8 cellular contexts compared by ENCODE assay signal in the genomic region with DNA sequence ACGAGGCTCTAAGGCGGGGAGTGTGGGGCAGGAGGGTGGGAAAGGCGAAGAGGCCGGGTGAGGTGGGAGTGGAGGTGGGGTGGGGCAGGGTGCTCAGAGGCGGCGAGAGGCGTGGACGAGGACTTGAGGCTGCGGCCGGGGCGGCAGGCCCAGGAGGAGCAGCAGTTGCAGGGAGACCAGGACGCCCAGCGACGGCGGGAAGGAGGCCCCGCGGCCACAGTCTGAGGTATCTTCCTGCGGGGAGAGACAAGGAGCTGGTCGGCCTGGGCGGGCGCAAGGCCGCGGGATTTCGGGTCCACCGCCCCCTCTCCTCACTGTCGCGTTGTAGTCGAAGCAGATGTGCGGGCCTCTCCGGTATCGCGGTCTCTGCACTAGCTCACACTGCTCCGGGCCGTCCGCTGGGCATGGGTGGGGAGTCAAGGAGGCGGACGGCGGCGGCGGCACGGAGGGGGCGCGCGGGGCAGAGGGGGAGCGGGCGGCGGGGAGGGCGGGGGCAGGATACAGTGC. TPM values are rescaled to one million over a fixed set of nuclear protein-coding genes. Genes with fewer than 3 reads are reported as not detected.
A peak's percentile ranks its signal among the peaks of the same experiment; 100 is the strongest.
DNase-seq lines count a peak whose midpoint lies in the region; ATAC-seq and TF ChIP-seq lines count a peak whose summit lies in the region.

No MANE protein-coding gene starts in this region.

- H3K4me3 ChIP-seq in thyroid gland (replicated peaks in 1 of 3): peak overlapping the region in 1 of 3 donors; percentile 55

- H3K4me1 ChIP-seq in thyroid gland: peaks cover 14 to 15% of the 10 kb centered on the region in 2 donors

- H3K36me3 ChIP-seq in thyroid gland: no peaks in the 10 kb centered on the region

- peak overlapping the region in 1 of 3 donors; percentile 68 for H3K27ac ChIP-seq in thyroid gland

- no peak for DNase-seq in activated CD4-positive, CD25-positive, alpha-beta regulatory T cell (lab: John Stamatoyannopoulos, UW)
- DNase-seq in amniotic epithelial cell (ENCODE audit: low read depth): peak; percentile 27
- peak in 1 of 2 donors; percentile 63 for DNase-seq in left colon
- peak; percentile 26 to 44 for DNase-seq in thyroid gland
- no peak for DNase-seq in NCI-H1105 (lab: John Stamatoyannopoulos, UW)
- DNase-seq in GM19238 (ENCODE audit: insufficient read length, low spot score): no peak

- 22 to 25% methylated on average over 14 to 17 of the region's 48 CpGs for WGBS in thyroid gland, 2 donors

- H3K9me3 ChIP-seq in thyroid gland: no peaks in the 10 kb centered on the region

- peak; percentile 5 to 18 for ATAC-seq in activated CD4-positive, CD25-positive, alpha-beta regulatory T cell treated with anti-CD3 and anti-CD28 coated beads, Interleukin-2, amount 50 U/mL, for 24 hours
- ATAC-seq in left colon (peak; percentile 35), HG03097 (IDR thresholded peaks at IDR 0.05; ENCODE audit: low FRiP score, unreplicated experiment) (no peak)

- TF ChIP-seq CTCF in thyroid gland (IDR thresholded peaks at IDR 0.05): no peak

- no peaks in the 10 kb centered on the region for H3K27me3 ChIP-seq in thyroid gland

- TF ChIP-seq POLR2A in thyroid gland (IDR thresholded peaks at IDR 0.05): no peak

- intact Hi-C loops in left colon (cut with DNase I, micrococcal nuclease): loop anchor here in 1 of 2 donors (10.0 kb wide), 1 partner anchor 170 kb away; no protein-coding TSS in a partner anchor
- intact Hi-C loops in thyroid gland (cut with DNase I): no loop called here

RNA-seq across cellular contexts. Expression of a gene that starts 5.3 kb away (rescaled TPM):
- total RNA-seq in left colon: 10 to 100 TPM; 44.6 to 48.3 TPM
- total RNA-seq in thyroid gland: 100 to 1,000 TPM in 1 of 4 donors, 10 to 100 TPM in 3; 70.0 to 111 (median 85.1) TPM

RNA-seq across cellular contexts. Expression of a gene that starts 14.0 kb away (rescaled TPM):
- total RNA-seq in left colon: 10 to 100 TPM; 35.8 to 36.9 TPM
- 10 to 100 TPM; 23.6 to 66.0 (median 43.6) TPM for total RNA-seq in thyroid gland

RNA-seq across cellular contexts. Expression of a gene that starts 14.1 kb away (rescaled TPM):
- 10 to 100 TPM; 18.1 to 23.5 TPM for total RNA-seq in left colon
- 10 to 100 TPM; 13.4 to 30.6 (median 24.7) TPM for total RNA-seq in thyroid gland

RNA-seq across cellular contexts. Expression of a gene that starts 19.1 kb away (rescaled TPM):
- under 1 TPM; 0.47 to 0.49 TPM for total RNA-seq in left colon
- 1 to 10 TPM; 3.6 to 8.1 (median 4.4) TPM for total RNA-seq in thyroid gland

RNA-seq across cellular contexts. Expression of a gene that starts 24.0 kb away (rescaled TPM):
- total RNA-seq in left colon (10 to 100 TPM; 14.5 to 15.0 TPM), thyroid gland (10 to 100 TPM; 18.9 to 42.6 (median 24.8) TPM)

Comparison
In these comparisons a context has a peak if more than half of its experiments do, and no peak if none do; other contexts are left out.
1. DNase-seq: peak in amniotic epithelial cell (single experiment) and thyroid gland (2 of 2); none in activated CD4-positive, CD25-positive, alpha-beta regulatory T cell (0 of 4), NCI-H1105 (single experiment) and GM19238 (single experiment).